In genomic region chr6:127119361-127120108, GRCh38 we compare ENCODE assay signal across 8 cellular contexts. TPM values are rescaled to one million over a fixed set of nuclear protein-coding genes. Genes with fewer than 3 reads are reported as not detected.
DNase-seq lines count a peak whose midpoint lies in the region; ATAC-seq and TF ChIP-seq lines count a peak whose summit lies in the region.

No MANE protein-coding gene starts in this region.

- no peak overlapping the region; the same call in 1 of the 2 replicates for H3K4me2 ChIP-seq in OCI-LY7 (ENCODE audit: low read length)

- under 1% methylated on average over 70 of the region's 70 CpGs for WGBS in HUES64
- 0 to 1% methylated on average over 21 to 65 of the region's 70 CpGs for WGBS in testis, 2 donors

- no peak for TF ChIP-seq CTCF in astrocyte of the cerebellum (IDR thresholded peaks at IDR 0.05; ENCODE audit: low read depth, low read length, missing control alignments)
- TF ChIP-seq CTCF in testis (IDR thresholded peaks at IDR 0.05): no peak
- no peak for TF ChIP-seq CTCF in OCI-LY7 (conservative IDR thresholded peaks at IDR 0.05; ENCODE audit: low read length)

- H3K27me3 ChIP-seq in HUES64 (ENCODE audit: insufficient read depth, low read length): peaks cover 84% of the 10 kb centered on the region
- H3K27me3 ChIP-seq in testis: no peaks in the 10 kb centered on the region

- intact Hi-C loops in testis (cut with DNase I; ENCODE audit: low total_unique reads): loop anchor here (10.0 kb wide), 1 partner anchor 145 kb away; the partner anchor contains the start of gene RNF146
- intact Hi-C loops in OCI-LY7 (cut with micrococcal nuclease; ENCODE audit: unreplicated experiment): loop anchor here (5.0 kb wide), 1 partner anchor 1122 kb away; no protein-coding TSS in a partner anchor

- no peaks in the 10 kb centered on the region for H3K36me3 ChIP-seq in HUES64 (ENCODE audit: insufficient read depth, low read length)
- no peaks in the 10 kb centered on the region for H3K36me3 ChIP-seq in testis (ENCODE audit: low read depth, missing control alignments)
- H3K36me3 ChIP-seq in OCI-LY7 (ENCODE audit: insufficient read depth, low read length): no peaks in the 10 kb centered on the region

- no peaks in the 10 kb centered on the region for H3K9me2 ChIP-seq in OCI-LY7 (ENCODE audit: insufficient read depth, low read length)

- POLR2A ChIA-PET in OCI-LY7 (lab: Charles Lee): no interaction called here

- H4K20me1 ChIP-seq in OCI-LY7 (ENCODE audit: insufficient read depth, low read length): no peaks in the 10 kb centered on the region

- H3K4me3 ChIP-seq in HUES64 (ENCODE audit: low read length) (peak overlapping the region; percentile 61), astrocyte of the cerebellum (ENCODE audit: low read depth, low read length) (peak overlapping the region; percentile 51), testis (peak overlapping the region; percentile 51 to 55), OCI-LY7 (ENCODE audit: low read depth, low read length, poor library complexity, severe bottlenecking) (no peak overlapping the region)

- peak; percentile 41 for DNase-seq in Caki2 (ENCODE audit: low read depth)
- no peak for DNase-seq in astrocyte of the cerebellum (ENCODE audit: low read depth)
- DNase-seq in left kidney (ENCODE audit: low read depth, low spot score): peak; percentile 79
- peak; percentile 18 for DNase-seq in testis
- DNase-seq in OCI-LY7 (ENCODE audit: low spot score): no peak
- DNase-seq in OCI-M1 (lab: John Stamatoyannopoulos, UW): no peak

- CTCF ChIA-PET in OCI-LY7 (lab: Charles Lee; ENCODE audit: unreplicated experiment): no interaction called here

- ATAC-seq in GM19467 (IDR thresholded peaks at IDR 0.05; ENCODE audit: unreplicated experiment): peak; percentile 40

- no peak for TF ChIP-seq POLR2A in testis (IDR thresholded peaks at IDR 0.05)

- H3K9me3 ChIP-seq in HUES64 (ENCODE audit: insufficient read depth, low read depth, low read length): no peaks in the 10 kb centered on the region
- no peaks in the 10 kb centered on the region for H3K9me3 ChIP-seq in testis
- no peaks in the 10 kb centered on the region for H3K9me3 ChIP-seq in OCI-LY7 (ENCODE audit: low read length)

- no TSS peak for BruUV-seq in OCI-LY7 (replicated peaks; lab: Mats Ljungman, UMichigan)

- H3K4me1 ChIP-seq in HUES64 (ENCODE audit: insufficient read depth, low read length) (peaks cover 6% of the 10 kb centered on the region), testis (peaks cover 16% of the 10 kb centered on the region), OCI-LY7 (ENCODE audit: insufficient read depth, low read length, poor library complexity, severe bottlenecking) (no peaks in the 10 kb centered on the region)

- H3K27ac ChIP-seq in HUES64 (ENCODE audit: low read depth, low read length) (no peak overlapping the region), testis (no peak overlapping the region), OCI-LY7 (ENCODE audit: low read depth, low read length, poor library complexity, severe bottlenecking) (no peak overlapping the region)

- H3K9ac ChIP-seq in HUES64 (ENCODE audit: low read depth, low read length): no peak overlapping the region

- H2AFZ ChIP-seq in OCI-LY7 (ENCODE audit: low read length): no peak overlapping the region

- H3K79me2 ChIP-seq in OCI-LY7 (ENCODE audit: insufficient read depth, low read depth, low read length): no peaks in the 10 kb centered on the region

- in situ Hi-C loops in Caki2 (cut with HindIII; ENCODE audit: low pct_unique_long_range_greater_than_20kb, low sequenced_read_pairs) (no loop called here), astrocyte of the cerebellum (cut with HindIII; ENCODE audit: low sequenced_read_pairs) (loop anchor here (10.0 kb wide), 1 partner anchor 315 kb away; no protein-coding TSS in a partner anchor)

RNA-seq across cellular contexts. Expression of gene RSPO3, which starts 1.1 kb away (rescaled TPM):
- 2.4 and 7.7 TPM in 2 replicates for total RNA-seq in Caki2 (2014; rRNA removed; shearing (Covaris generic); ENCODE audit: low replicate concordance)
- 3.8 TPM for polyA plus RNA-seq in HUES64 (2013, experiment 1 of 2)
- 4.2 TPM for polyA plus RNA-seq in HUES64 (2013, experiment 2 of 2)
- total RNA-seq in testis (1 to 10 TPM in 1 of 2 donors, under 1 TPM in 1; 0.06 to 1.5 TPM), OCI-LY7 (2022) (not detected in 2 replicates)
- polyA plus RNA-seq in testis (ENCODE audit: insufficient read depth, low read depth, low replicate concordance): 6.6 TPM
- total RNA-seq in OCI-LY7 (2014; rRNA removed; shearing (Covaris generic)): not detected in 2 replicates

Comparison
In these comparisons a context has a peak if more than half of its experiments do, and no peak if none do; other contexts are left out.
1. DNase-seq: peak in Caki2 (single experiment), left kidney (single experiment) and testis (single experiment); none in astrocyte of the cerebellum (single experiment), OCI-LY7 (single experiment) and OCI-M1 (single experiment).